ENCODE assay signal across 18 cellular contexts in the genomic region with DNA sequence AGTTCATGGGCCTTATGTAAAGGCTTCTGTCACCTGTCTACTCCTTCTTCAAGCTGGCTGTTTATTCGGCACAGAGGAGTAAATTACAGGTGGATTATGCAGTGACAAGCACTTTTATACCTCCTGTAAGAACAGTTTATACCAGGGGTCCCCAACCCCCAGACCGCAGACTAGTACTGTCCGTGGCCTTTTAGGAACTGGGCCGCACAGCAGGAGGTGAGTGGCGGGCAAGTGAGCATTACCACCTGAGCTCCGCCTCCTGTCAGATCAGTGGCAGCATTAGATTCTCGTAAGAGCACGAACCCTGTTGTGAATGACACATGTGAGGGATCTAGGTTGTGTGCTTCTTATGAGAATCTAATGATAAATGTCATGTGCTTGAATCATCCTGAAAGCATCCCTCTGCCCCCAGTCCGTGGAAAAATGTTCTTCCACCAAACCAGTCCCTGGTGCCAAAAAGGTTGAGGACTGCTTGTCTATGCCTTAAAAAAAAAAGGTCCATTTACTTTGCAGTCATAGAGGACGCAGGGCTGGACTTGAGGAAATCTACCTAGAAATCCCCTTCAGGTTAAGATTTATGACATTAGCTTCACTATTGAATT.
A peak's percentile ranks its signal among the peaks of the same experiment; 100 is the strongest.
DNase-seq lines count a peak whose midpoint lies in the region; ATAC-seq and TF ChIP-seq lines count a peak whose summit lies in the region.
"Had no signal": no experiment of that assay in that cellular context is flagged by ENCODE, and none has a peak within 500 bp of the region (broad histone marks: within the 10 kb centered on the region; RNA-seq: fewer than 3 reads in every experiment).

No MANE protein-coding gene starts in this region.

- in situ Hi-C loops in transverse colon (cut with MboI; ENCODE audit: low pct_ligation_motif_present in 1 of 4, low pct_unique_long_range_greater_than_20kb in 1 of 4, low sequenced_read_pairs in 3 of 4): no loop called here

- H3K4me3 ChIP-seq in SU-DHL-6 (ENCODE audit: insufficient read depth, low read length, poor library complexity, severe bottlenecking) (no peak overlapping the region), mucosa of rectum (ENCODE audit: low read length in 2 of 2) (no peak overlapping the region), transverse colon (no peak overlapping the region), psoas muscle (no peak overlapping the region)
- H3K4me3 ChIP-seq: gastroesophageal sphincter, SJSA1 had no signal

- WGBS in transverse colon (ENCODE audit: low coverage in 1 of 2), 2 donors: 63 to 75% methylated on average over 2 to 10 of the region's 10 CpGs
- 88 to 93% (median 90%) methylated on average over 10 of the region's 10 CpGs for WGBS in psoas muscle, 3 donors

- no peaks in the 10 kb centered on the region for H3K9me2 ChIP-seq in SU-DHL-6 (replicated peaks; ENCODE audit: insufficient read depth, low read length)

- intact Hi-C loops in transverse colon (cut with DNase I; ENCODE audit: low total_unique reads) (no loop called here), posterior vena cava (cut with DNase I) (no loop called here), psoas muscle (cut with DNase I) (no loop called here)

- H3K79me2 ChIP-seq in SU-DHL-6 (ENCODE audit: insufficient read depth, low read length): no peaks in the 10 kb centered on the region

- no peak for TF ChIP-seq EP300 in transverse colon (IDR thresholded peaks at IDR 0.05; ENCODE audit: low read depth)

- H3K4me1 Mint-ChIP-seq in activated T-cell treated with anti-CD3 and anti-CD28 coated beads, Interleukin-2, amount 50 U/mL, for 24 hours (ENCODE audit: low read depth): peaks cover 79% of the 10 kb centered on the region
- peaks cover 93% of the 10 kb centered on the region for H3K4me1 Mint-ChIP-seq in activated T-cell treated with anti-CD3 and anti-CD28 coated beads, Interleukin-2, amount 50 U/mL, for 72 hours (ENCODE audit: low read depth)

- H3F3A ChIP-seq in SU-DHL-6 (ENCODE audit: insufficient read depth): peaks cover 30% of the 10 kb centered on the region

- H2AFZ ChIP-seq in SU-DHL-6 (ENCODE audit: low read depth, low read length, severe bottlenecking): no peak overlapping the region

- no peaks in the 10 kb centered on the region for H3K9me3 Mint-ChIP-seq in activated T-cell treated with anti-CD3 and anti-CD28 coated beads, Interleukin-2, amount 50 U/mL, for 24 hours
- H3K9me3 Mint-ChIP-seq in activated T-cell treated with anti-CD3 and anti-CD28 coated beads, Interleukin-2, amount 50 U/mL, for 72 hours: no peaks in the 10 kb centered on the region

- H3K4me3 Mint-ChIP-seq in activated T-cell treated with anti-CD3 and anti-CD28 coated beads, Interleukin-2, amount 50 U/mL, for 24 hours: no peak overlapping the region
- no peak overlapping the region for H3K4me3 Mint-ChIP-seq in activated T-cell treated with anti-CD3 and anti-CD28 coated beads, Interleukin-2, amount 50 U/mL, for 72 hours

- H3K9ac ChIP-seq in SU-DHL-6 (ENCODE audit: low read length): no peak overlapping the region
- H3K9ac ChIP-seq in mucosa of rectum (ENCODE audit: low read depth in 1 of 2, low read length in 2 of 2): peak overlapping the region in 1 of 2 donors; percentile 30

- peaks cover 54 to 55% of the 10 kb centered on the region in 2 donors for H3K4me1 ChIP-seq in mucosa of rectum (ENCODE audit: control insufficient read depth in 2 of 2, insufficient read depth in 2 of 2, low read length in 2 of 2)
- peaks cover 55 to 95% (median 74%) of the 10 kb centered on the region in 4 donors for H3K4me1 ChIP-seq in transverse colon
- peaks cover 22% of the 10 kb centered on the region for H3K4me1 ChIP-seq in psoas muscle

- ATAC-seq in activated T-cell treated with anti-CD3 and anti-CD28 coated beads, Interleukin-2, amount 50 U/mL, for 72 hours (replicated peaks in 1 of 2): no peak
- no peak for ATAC-seq in psoas muscle
- ATAC-seq: gastroesophageal sphincter, left ventricle myocardium superior had no signal

- TF ChIP-seq CTCF in SU-DHL-6 (IDR thresholded peaks at IDR 0.05; ENCODE audit: insufficient read depth, low read length, poor library complexity, severe bottlenecking) (no peak), transverse colon (IDR thresholded peaks at IDR 0.05) (no peak), psoas muscle (IDR thresholded peaks at IDR 0.05) (no peak)

- no peak for TF ChIP-seq POLR2A in transverse colon (IDR thresholded peaks at IDR 0.05)

- H3K36me3 ChIP-seq in SU-DHL-6 (ENCODE audit: low read length) (no peaks in the 10 kb centered on the region), mucosa of rectum (ENCODE audit: control insufficient read depth in 2 of 2, insufficient read depth in 2 of 2, low read length in 2 of 2) (no peaks in the 10 kb centered on the region), transverse colon (no peaks in the 10 kb centered on the region), psoas muscle (ENCODE audit: insufficient read depth in 1 of 2, low read depth in 1 of 2) (no peaks in the 10 kb centered on the region)
- H3K36me3 ChIP-seq: gastroesophageal sphincter, SJSA1 had no signal

- H3K27me3 Mint-ChIP-seq in activated T-cell treated with anti-CD3 and anti-CD28 coated beads, Interleukin-2, amount 50 U/mL, for 24 hours: no peaks in the 10 kb centered on the region
- no peaks in the 10 kb centered on the region for H3K27me3 Mint-ChIP-seq in activated T-cell treated with anti-CD3 and anti-CD28 coated beads, Interleukin-2, amount 50 U/mL, for 72 hours (ENCODE audit: low read depth)

- DNase-seq in activated T-cell treated with anti-CD3 and anti-CD28 coated beads, Interleukin-2, amount 50 U/mL, for 24 hours: no peak
- no peak for DNase-seq in activated T-cell treated with anti-CD3 and anti-CD28 coated beads, Interleukin-2, amount 50 U/mL, for 72 hours
- DNase-seq in transverse colon: no peak
- DNase-seq in posterior vena cava (ENCODE audit: low spot score): no peak
- DNase-seq in psoas muscle: no peak
- no peak for DNase-seq in dermis blood vessel endothelial cell
- DNase-seq: activated CD8-positive, alpha-beta memory T cell treated with anti-CD3 and anti-CD28 coated beads for 24 hours; activated effector memory CD4-positive, alpha-beta T cell treated with anti-CD3 and anti-CD28 coated beads, Interleukin-2, amount 50 U/mL, for 16 hours; aorta; COR-L47; left ventricle myocardium superior; NCI-H1694 treated with DMSO at 0.1 percent for 48 hours; NCI-H446; stimulated activated CD4-positive, alpha-beta T cell treated with anti-CD3 and anti-CD28 coated beads, Interleukin-15, amount 100 ng/mL, for 24 hours had no signal

- H3K27me3 ChIP-seq in SU-DHL-6 (ENCODE audit: low read length): no peaks in the 10 kb centered on the region
- H3K27me3 ChIP-seq in mucosa of rectum (ENCODE audit: control insufficient read depth in 2 of 2, insufficient read depth in 2 of 2, low read length in 2 of 2): no peaks in the 10 kb centered on the region
- H3K27me3 ChIP-seq in transverse colon: no peaks in the 10 kb centered on the region
- no peaks in the 10 kb centered on the region for H3K27me3 ChIP-seq in psoas muscle (ENCODE audit: insufficient read depth in 3 of 3, low read length in 2 of 3)
- H3K27me3 ChIP-seq: gastroesophageal sphincter, SJSA1 had no signal

- H3K4me2 ChIP-seq in SU-DHL-6 (ENCODE audit: low read depth, low read length, poor library complexity, severe bottlenecking): peak overlapping the region; percentile 66

- H3K27ac ChIP-seq in SU-DHL-6 (ENCODE audit: low read depth, low read length) (peak overlapping the region; percentile 87; the same call in 1 of the 2 replicates), mucosa of rectum (ENCODE audit: low read depth in 2 of 2, low read length in 2 of 2) (peak overlapping the region; percentile 86 to 90), transverse colon (peak overlapping the region; percentile 79 to 86 (median 84)), psoas muscle (no peak overlapping the region)
- H3K27ac ChIP-seq: SJSA1 had no signal

- peaks cover 40% of the 10 kb centered on the region for H3K36me3 Mint-ChIP-seq in activated T-cell treated with anti-CD3 and anti-CD28 coated beads, Interleukin-2, amount 50 U/mL, for 24 hours (ENCODE audit: low read depth)
- peaks cover 2 to 14% of the 10 kb centered on the region in 2 donors for H3K36me3 Mint-ChIP-seq in activated T-cell treated with anti-CD3 and anti-CD28 coated beads, Interleukin-2, amount 50 U/mL, for 72 hours (ENCODE audit: insufficient read depth in 2 of 2)

- peak overlapping the region; percentile 62 for H3K27ac Mint-ChIP-seq in activated T-cell treated with anti-CD3 and anti-CD28 coated beads, Interleukin-2, amount 50 U/mL, for 24 hours
- no peak overlapping the region for H3K27ac Mint-ChIP-seq in activated T-cell treated with anti-CD3 and anti-CD28 coated beads, Interleukin-2, amount 50 U/mL, for 72 hours

- no peaks in the 10 kb centered on the region for H4K20me1 ChIP-seq in SU-DHL-6 (ENCODE audit: low read depth, low read length)

- no peaks in the 10 kb centered on the region for H3K9me3 ChIP-seq in SU-DHL-6 (ENCODE audit: insufficient read depth, low read length)
- no peaks in the 10 kb centered on the region for H3K9me3 ChIP-seq in mucosa of rectum (ENCODE audit: control insufficient read depth in 2 of 2, low read length in 2 of 2)
- no peaks in the 10 kb centered on the region for H3K9me3 ChIP-seq in transverse colon
- no peaks in the 10 kb centered on the region for H3K9me3 ChIP-seq in psoas muscle
- H3K9me3 ChIP-seq: gastroesophageal sphincter, SJSA1 had no signal
